Comparison of ENCODE assay signal across 13 cellular contexts in the genomic region with DNA sequence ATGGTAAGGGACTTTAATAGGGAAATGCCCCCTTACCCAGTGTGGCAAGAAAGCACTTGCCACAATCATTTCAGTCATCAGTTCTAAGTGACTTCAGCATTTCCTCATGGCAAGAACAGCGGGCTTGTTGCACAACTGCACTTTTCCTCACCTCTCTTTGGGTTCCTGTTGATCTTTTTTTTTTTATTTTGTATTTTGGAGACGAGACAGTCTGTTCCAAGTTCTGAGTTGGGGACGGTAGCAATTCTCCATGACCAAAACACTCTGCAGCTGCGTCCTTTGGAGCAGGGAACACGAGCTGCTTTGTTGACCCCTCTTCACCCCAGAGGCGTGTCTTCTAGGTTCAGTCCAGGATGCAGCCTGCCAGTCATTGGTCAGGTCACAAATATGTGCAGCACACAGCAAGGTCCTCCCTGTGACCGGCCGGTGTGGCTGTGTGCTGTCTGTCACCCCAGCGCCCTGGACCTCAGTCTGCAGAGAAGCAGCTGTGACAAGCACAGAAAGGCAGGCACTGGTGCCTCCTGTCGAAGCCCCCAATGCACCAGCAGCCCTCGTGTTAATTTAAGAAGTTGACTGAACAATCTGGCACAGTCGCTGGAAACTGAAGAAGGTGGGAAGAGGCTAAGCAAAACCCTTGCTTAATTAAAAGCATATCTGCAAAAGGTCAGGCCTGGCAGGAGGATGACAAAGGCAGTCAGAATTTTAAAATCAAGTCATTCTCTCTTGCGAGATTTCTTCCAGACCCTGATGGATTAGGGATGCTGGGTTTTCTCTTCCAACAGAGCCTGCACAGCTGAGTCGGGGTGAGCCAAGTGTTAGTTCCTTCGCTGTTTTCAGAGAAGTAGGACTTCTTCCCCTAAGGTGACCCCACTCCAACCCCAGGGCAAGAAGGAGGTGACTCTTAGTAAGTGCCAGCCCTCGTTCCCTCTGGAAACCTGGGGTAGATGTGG.
A peak's percentile ranks its signal among the peaks of the same experiment; 100 is the strongest.
DNase-seq lines count a peak whose midpoint lies in the region; ATAC-seq and TF ChIP-seq lines count a peak whose summit lies in the region.
"Had no signal": no experiment of that assay in that cellular context is flagged by ENCODE, and none has a peak within 500 bp of the region (broad histone marks: within the 10 kb centered on the region; RNA-seq: fewer than 3 reads in every experiment).

No MANE protein-coding gene starts in this region.

- H3K27me3 ChIP-seq in adrenal gland, result no peaks in the 10 kb centered on the region
- no peaks in the 10 kb centered on the region for H3K27me3 ChIP-seq in rectal smooth muscle tissue (ENCODE audit: control insufficient read depth, insufficient read depth, low read length)
- H3K27me3 ChIP-seq in CD4-positive, alpha-beta T cell (ENCODE audit: control insufficient read depth, insufficient read depth, low read length), result no peaks in the 10 kb centered on the region

- H3K9me3 ChIP-seq in adrenal gland (replicated peaks in 1 of 3), result no peaks in the 10 kb centered on the region
- H3K9me3 ChIP-seq in CD4-positive, alpha-beta T cell (ENCODE audit: control insufficient read depth, low read length), result no peaks in the 10 kb centered on the region

- peak overlapping the region; percentile 3 for H3K4me3 Mint-ChIP-seq in Calu3 (ENCODE audit: low read depth, unreplicated experiment)
- no peak overlapping the region for H3K4me3 Mint-ChIP-seq in CD4-positive, alpha-beta T cell
- H3K4me3 Mint-ChIP-seq: activated CD4-positive, alpha-beta T cell treated with anti-CD3 and anti-CD28 coated beads, Interleukin-2, amount 10 ng/mL, durations not matched to agents 7 days and 5 days had no signal

- H3K36me3 Mint-ChIP-seq in Calu3 (ENCODE audit: insufficient read depth, unreplicated experiment), result no peaks in the 10 kb centered on the region
- no peaks in the 10 kb centered on the region for H3K36me3 Mint-ChIP-seq in CD4-positive, alpha-beta T cell (ENCODE audit: low read depth)
- H3K36me3 Mint-ChIP-seq: activated naive CD4-positive, alpha-beta T cell treated with anti-CD3 and anti-CD28 coated beads, Interleukin-2, amount 50 U/mL, for 72 hours had no signal

- ATAC-seq in GM18861 (IDR thresholded peaks at IDR 0.05; ENCODE audit: unreplicated experiment) (no peak), HG03469 (IDR thresholded peaks at IDR 0.05; ENCODE audit: unreplicated experiment) (no peak)
- ATAC-seq in CD4-positive, alpha-beta T cell (ENCODE audit: poor library complexity), result no peak
- ATAC-seq: activated naive CD4-positive, alpha-beta T cell treated with anti-CD3 and anti-CD28 coated beads, Interleukin-2, amount 50 U/mL, for 72 hours had no signal

- TF ChIP-seq CTCF in Calu3 (IDR thresholded peaks at IDR 0.05; ENCODE audit: unreplicated experiment), result no peak
- TF ChIP-seq CTCF in adrenal gland (IDR thresholded peaks at IDR 0.05), result no peak
- no peak for TF ChIP-seq CTCF in CD4-positive, alpha-beta T cell (IDR thresholded peaks at IDR 0.05)

- no TSS peak for BruUV-seq in Calu3 (replicated peaks; lab: Mats Ljungman, UMichigan)

- CTCF ChIA-PET in Calu3 (lab: Charles Lee), result no interaction called here
- CTCF ChIA-PET in CD4-positive, alpha-beta T cell (lab: Charles Lee), result no interaction called here

- no peak for TF ChIP-seq POLR2A in adrenal gland (IDR thresholded peaks at IDR 0.05)

- WGBS in adrenal gland, 4 donors, result 46 to 60% (median 57%) methylated on average over 15 to 16 of the region's 16 CpGs

- H3K36me3 ChIP-seq in adrenal gland (replicated peaks in 1 of 2) (no peaks in the 10 kb centered on the region), rectal smooth muscle tissue (ENCODE audit: control insufficient read depth, insufficient read depth, low read length) (no peaks in the 10 kb centered on the region)

- peaks cover 3% of the 10 kb centered on the region for H3K9me3 Mint-ChIP-seq in Calu3 (ENCODE audit: low read depth, unreplicated experiment)
- peaks cover 8% of the 10 kb centered on the region for H3K9me3 Mint-ChIP-seq in CD4-positive, alpha-beta T cell
- H3K9me3 Mint-ChIP-seq: activated CD4-positive, alpha-beta T cell treated with anti-CD3 and anti-CD28 coated beads, Interleukin-2, amount 10 ng/mL, durations not matched to agents 7 days and 5 days had no signal

- H3K27me3 Mint-ChIP-seq in Calu3 (ENCODE audit: unreplicated experiment), result no peaks in the 10 kb centered on the region
- H3K27me3 Mint-ChIP-seq in CD4-positive, alpha-beta T cell, result peaks cover 26% of the 10 kb centered on the region

- intact Hi-C loops in Calu3 (cut with micrococcal nuclease; ENCODE audit: unreplicated experiment) (no loop called here), adrenal gland (cut with DNase I) (no loop called here)
- intact Hi-C loops in CD4-positive, alpha-beta T cell (cut with DNase I, micrococcal nuclease), result no loop called here

- peak; percentile 54 for DNase-seq in Calu3
- DNase-seq in adrenal gland, result peak in 6 of 7 donors; percentile 26 to 81 (median 45)
- DNase-seq in iris pigment epithelial cell (ENCODE audit: low read depth), result peak; percentile 20
- DNase-seq in CD4-positive, alpha-beta T cell, result no peak
- DNase-seq in cerebellar nuclear complex (lab: John Stamatoyannopoulos, UW), result no peak
- DNase-seq: activated CD4-positive, alpha-beta T cell treated with anti-CD3 and anti-CD28 coated beads, Interleukin-2, amount 10 ng/mL, durations not matched to agents 7 days and 5 days; C1 segment of cervical spinal cord; NCI-H1417 treated with DMSO at 0.1 percent for 48 hours had no signal

- H3K27ac Mint-ChIP-seq in Calu3 (ENCODE audit: unreplicated experiment), result peak overlapping the region; percentile 1
- no peak overlapping the region for H3K27ac Mint-ChIP-seq in CD4-positive, alpha-beta T cell
- H3K27ac Mint-ChIP-seq: activated CD4-positive, alpha-beta T cell treated with anti-CD3 and anti-CD28 coated beads, Interleukin-2, amount 10 ng/mL, durations not matched to agents 7 days and 5 days; activated naive CD4-positive, alpha-beta T cell treated with anti-CD3 and anti-CD28 coated beads, Interleukin-2, amount 50 U/mL, for 72 hours had no signal

- H3K4me3 ChIP-seq in adrenal gland, result no peak overlapping the region
- no peak overlapping the region for H3K4me3 ChIP-seq in rectal smooth muscle tissue (ENCODE audit: low read length)
- H3K4me3 ChIP-seq: skin epidermis had no signal

- no peak overlapping the region for H3K9ac ChIP-seq in rectal smooth muscle tissue (ENCODE audit: low read length)

- H3K27ac ChIP-seq in adrenal gland (peak overlapping the region in 1 of 5 donors; percentile 75), rectal smooth muscle tissue (ENCODE audit: low read depth, low read length) (peak overlapping the region; percentile 62)
- no peak overlapping the region for H3K27ac ChIP-seq in CD4-positive, alpha-beta T cell (ENCODE audit: low read depth, low read length)

- POLR2A ChIA-PET in CD4-positive, alpha-beta T cell (lab: Charles Lee), result no interaction called here

- H3K4me1 Mint-ChIP-seq in Calu3 (ENCODE audit: low read depth, unreplicated experiment), result peaks cover 56% of the 10 kb centered on the region
- no peaks in the 10 kb centered on the region for H3K4me1 Mint-ChIP-seq in CD4-positive, alpha-beta T cell (ENCODE audit: low read depth)
- H3K4me1 Mint-ChIP-seq: activated CD4-positive, alpha-beta T cell treated with anti-CD3 and anti-CD28 coated beads, Interleukin-2, amount 10 ng/mL, durations not matched to agents 7 days and 5 days had no signal

- no peaks in the 10 kb centered on the region for H3K4me1 ChIP-seq in adrenal gland (replicated peaks in 1 of 2)
- H3K4me1 ChIP-seq in rectal smooth muscle tissue (ENCODE audit: control insufficient read depth, insufficient read depth, low read length), result peaks cover 2% of the 10 kb centered on the region

Comparison
In these comparisons a context has a peak if more than half of its experiments do, and no peak if none do; other contexts are left out.
1. DNase-seq: peak in Calu3 (single experiment), adrenal gland (6 of 7) and iris pigment epithelial cell (single experiment); none in CD4-positive, alpha-beta T cell (0 of 10) and cerebellar nuclear complex (0 of 2).